ENCODE assay signal across 1 cellular context in genomic region chr22:38012604-38013072, GRCh38.
A peak's percentile ranks its signal among the peaks of the same experiment; 100 is the strongest.
TF ChIP-seq lines count a peak whose summit lies in the region.

No MANE protein-coding gene starts in this region.

TF ChIP-seq in HepG2, 621 proteins besides CTCF, POLR2A, EP300 and RAD21 (continued from another document and continues in another):
- TF ChIP-seq MNT (IDR thresholded peaks at IDR 0.05): no peak
- TF ChIP-seq SOX6 (IDR thresholded peaks at IDR 0.05): no peak
- peak; percentile 64 for TF ChIP-seq SOX6 (CRISPR knock-in tag; IDR thresholded peaks at IDR 0.05)
- TF ChIP-seq MTA3 (CRISPR knock-in tag; IDR thresholded peaks at IDR 0.05): no peak
- peak; percentile 53; the same call in 1 of the 2 replicates for TF ChIP-seq GATA4 (IDR thresholded peaks at IDR 0.05; ENCODE audit: borderline replicate concordance, low read depth)
- TF ChIP-seq, protein P1, sequence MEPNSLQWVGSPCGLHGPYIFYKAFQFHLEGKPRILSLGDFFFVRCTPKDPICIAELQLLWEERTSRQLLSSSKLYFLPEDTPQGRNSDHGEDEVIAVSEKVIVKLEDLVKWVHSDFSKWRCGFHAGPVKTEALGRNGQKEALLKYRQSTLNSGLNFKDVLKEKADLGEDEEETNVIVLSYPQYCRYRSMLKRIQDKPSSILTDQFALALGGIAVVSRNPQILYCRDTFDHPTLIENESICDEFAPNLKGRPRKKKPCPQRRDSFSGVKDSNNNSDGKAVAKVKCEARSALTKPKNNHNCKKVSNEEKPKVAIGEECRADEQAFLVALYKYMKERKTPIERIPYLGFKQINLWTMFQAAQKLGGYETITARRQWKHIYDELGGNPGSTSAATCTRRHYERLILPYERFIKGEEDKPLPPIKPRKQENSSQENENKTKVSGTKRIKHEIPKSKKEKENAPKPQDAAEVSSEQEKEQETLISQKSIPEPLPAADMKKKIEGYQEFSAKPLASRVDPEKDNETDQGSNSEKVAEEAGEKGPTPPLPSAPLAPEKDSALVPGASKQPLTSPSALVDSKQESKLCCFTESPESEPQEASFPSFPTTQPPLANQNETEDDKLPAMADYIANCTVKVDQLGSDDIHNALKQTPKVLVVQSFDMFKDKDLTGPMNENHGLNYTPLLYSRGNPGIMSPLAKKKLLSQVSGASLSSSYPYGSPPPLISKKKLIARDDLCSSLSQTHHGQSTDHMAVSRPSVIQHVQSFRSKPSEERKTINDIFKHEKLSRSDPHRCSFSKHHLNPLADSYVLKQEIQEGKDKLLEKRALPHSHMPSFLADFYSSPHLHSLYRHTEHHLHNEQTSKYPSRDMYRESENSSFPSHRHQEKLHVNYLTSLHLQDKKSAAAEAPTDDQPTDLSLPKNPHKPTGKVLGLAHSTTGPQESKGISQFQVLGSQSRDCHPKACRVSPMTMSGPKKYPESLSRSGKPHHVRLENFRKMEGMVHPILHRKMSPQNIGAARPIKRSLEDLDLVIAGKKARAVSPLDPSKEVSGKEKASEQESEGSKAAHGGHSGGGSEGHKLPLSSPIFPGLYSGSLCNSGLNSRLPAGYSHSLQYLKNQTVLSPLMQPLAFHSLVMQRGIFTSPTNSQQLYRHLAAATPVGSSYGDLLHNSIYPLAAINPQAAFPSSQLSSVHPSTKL (CRISPR knock-in tag; IDR thresholded peaks at IDR 0.05): peak; percentile 93
- TF ChIP-seq ZNF724P (CRISPR knock-in tag; IDR thresholded peaks at IDR 0.05; ENCODE audit: borderline replicate concordance): no peak
- no peak for TF ChIP-seq ZMAT5 (CRISPR knock-in tag; IDR thresholded peaks at IDR 0.05; ENCODE audit: borderline replicate concordance, low read depth)
- TF ChIP-seq ZFYVE20 (CRISPR knock-in tag; IDR thresholded peaks at IDR 0.05; ENCODE audit: borderline replicate concordance, low read depth): no peak
- TF ChIP-seq TIGD3 (CRISPR knock-in tag; IDR thresholded peaks at IDR 0.05; ENCODE audit: borderline replicate concordance): no peak
- TF ChIP-seq GRHL1 (CRISPR knock-in tag; conservative IDR thresholded peaks at IDR 0.05): no peak
- TF ChIP-seq, protein P2, sequence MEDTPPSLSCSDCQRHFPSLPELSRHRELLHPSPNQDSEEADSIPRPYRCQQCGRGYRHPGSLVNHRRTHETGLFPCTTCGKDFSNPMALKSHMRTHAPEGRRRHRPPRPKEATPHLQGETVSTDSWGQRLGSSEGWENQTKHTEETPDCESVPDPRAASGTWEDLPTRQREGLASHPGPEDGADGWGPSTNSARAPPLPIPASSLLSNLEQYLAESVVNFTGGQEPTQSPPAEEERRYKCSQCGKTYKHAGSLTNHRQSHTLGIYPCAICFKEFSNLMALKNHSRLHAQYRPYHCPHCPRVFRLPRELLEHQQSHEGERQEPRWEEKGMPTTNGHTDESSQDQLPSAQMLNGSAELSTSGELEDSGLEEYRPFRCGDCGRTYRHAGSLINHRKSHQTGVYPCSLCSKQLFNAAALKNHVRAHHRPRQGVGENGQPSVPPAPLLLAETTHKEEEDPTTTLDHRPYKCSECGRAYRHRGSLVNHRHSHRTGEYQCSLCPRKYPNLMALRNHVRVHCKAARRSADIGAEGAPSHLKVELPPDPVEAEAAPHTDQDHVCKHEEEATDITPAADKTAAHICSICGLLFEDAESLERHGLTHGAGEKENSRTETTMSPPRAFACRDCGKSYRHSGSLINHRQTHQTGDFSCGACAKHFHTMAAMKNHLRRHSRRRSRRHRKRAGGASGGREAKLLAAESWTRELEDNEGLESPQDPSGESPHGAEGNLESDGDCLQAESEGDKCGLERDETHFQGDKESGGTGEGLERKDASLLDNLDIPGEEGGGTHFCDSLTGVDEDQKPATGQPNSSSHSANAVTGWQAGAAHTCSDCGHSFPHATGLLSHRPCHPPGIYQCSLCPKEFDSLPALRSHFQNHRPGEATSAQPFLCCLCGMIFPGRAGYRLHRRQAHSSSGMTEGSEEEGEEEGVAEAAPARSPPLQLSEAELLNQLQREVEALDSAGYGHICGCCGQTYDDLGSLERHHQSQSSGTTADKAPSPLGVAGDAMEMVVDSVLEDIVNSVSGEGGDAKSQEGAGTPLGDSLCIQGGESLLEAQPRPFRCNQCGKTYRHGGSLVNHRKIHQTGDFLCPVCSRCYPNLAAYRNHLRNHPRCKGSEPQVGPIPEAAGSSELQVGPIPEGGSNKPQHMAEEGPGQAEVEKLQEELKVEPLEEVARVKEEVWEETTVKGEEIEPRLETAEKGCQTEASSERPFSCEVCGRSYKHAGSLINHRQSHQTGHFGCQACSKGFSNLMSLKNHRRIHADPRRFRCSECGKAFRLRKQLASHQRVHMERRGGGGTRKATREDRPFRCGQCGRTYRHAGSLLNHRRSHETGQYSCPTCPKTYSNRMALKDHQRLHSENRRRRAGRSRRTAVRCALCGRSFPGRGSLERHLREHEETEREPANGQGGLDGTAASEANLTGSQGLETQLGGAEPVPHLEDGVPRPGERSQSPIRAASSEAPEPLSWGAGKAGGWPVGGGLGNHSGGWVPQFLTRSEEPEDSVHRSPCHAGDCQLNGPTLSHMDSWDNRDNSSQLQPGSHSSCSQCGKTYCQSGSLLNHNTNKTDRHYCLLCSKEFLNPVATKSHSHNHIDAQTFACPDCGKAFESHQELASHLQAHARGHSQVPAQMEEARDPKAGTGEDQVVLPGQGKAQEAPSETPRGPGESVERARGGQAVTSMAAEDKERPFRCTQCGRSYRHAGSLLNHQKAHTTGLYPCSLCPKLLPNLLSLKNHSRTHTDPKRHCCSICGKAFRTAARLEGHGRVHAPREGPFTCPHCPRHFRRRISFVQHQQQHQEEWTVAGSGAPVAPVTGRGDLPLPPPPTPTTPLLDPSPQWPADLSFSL (CRISPR knock-in tag; IDR thresholded peaks at IDR 0.05): 0 out of 2 replicates have a peak, but pooled peaks have one; percentile 16
- TF ChIP-seq ZNF142 (CRISPR knock-in tag; IDR thresholded peaks at IDR 0.05): no peak
- no peak for TF ChIP-seq CENPT (CRISPR knock-in tag; IDR thresholded peaks at IDR 0.05; ENCODE audit: low read depth)
- TF ChIP-seq, protein P3, sequence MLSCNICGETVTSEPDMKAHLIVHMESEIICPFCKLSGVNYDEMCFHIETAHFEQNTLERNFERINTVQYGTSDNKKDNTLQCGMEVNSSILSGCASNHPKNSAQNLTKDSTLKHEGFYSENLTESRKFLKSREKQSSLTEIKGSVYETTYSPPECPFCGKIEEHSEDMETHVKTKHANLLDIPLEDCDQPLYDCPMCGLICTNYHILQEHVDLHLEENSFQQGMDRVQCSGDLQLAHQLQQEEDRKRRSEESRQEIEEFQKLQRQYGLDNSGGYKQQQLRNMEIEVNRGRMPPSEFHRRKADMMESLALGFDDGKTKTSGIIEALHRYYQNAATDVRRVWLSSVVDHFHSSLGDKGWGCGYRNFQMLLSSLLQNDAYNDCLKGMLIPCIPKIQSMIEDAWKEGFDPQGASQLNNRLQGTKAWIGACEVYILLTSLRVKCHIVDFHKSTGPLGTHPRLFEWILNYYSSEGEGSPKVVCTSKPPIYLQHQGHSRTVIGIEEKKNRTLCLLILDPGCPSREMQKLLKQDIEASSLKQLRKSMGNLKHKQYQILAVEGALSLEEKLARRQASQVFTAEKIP (CRISPR knock-in tag; IDR thresholded peaks at IDR 0.05; ENCODE audit: borderline replicate concordance): no peak
- TF ChIP-seq, protein P4, sequence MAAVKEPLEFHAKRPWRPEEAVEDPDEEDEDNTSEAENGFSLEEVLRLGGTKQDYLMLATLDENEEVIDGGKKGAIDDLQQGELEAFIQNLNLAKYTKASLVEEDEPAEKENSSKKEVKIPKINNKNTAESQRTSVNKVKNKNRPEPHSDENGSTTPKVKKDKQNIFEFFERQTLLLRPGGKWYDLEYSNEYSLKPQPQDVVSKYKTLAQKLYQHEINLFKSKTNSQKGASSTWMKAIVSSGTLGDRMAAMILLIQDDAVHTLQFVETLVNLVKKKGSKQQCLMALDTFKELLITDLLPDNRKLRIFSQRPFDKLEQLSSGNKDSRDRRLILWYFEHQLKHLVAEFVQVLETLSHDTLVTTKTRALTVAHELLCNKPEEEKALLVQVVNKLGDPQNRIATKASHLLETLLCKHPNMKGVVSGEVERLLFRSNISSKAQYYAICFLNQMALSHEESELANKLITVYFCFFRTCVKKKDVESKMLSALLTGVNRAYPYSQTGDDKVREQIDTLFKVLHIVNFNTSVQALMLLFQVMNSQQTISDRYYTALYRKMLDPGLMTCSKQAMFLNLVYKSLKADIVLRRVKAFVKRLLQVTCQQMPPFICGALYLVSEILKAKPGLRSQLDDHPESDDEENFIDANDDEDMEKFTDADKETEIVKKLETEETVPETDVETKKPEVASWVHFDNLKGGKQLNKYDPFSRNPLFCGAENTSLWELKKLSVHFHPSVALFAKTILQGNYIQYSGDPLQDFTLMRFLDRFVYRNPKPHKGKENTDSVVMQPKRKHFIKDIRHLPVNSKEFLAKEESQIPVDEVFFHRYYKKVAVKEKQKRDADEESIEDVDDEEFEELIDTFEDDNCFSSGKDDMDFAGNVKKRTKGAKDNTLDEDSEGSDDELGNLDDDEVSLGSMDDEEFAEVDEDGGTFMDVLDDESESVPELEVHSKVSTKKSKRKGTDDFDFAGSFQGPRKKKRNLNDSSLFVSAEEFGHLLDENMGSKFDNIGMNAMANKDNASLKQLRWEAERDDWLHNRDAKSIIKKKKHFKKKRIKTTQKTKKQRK (IDR thresholded peaks at IDR 0.05; ENCODE audit: low read length): no peak
- no peak for TF ChIP-seq ZSCAN29 (CRISPR knock-in tag; conservative IDR thresholded peaks at IDR 0.05)
- TF ChIP-seq RNF2 (conservative IDR thresholded peaks at IDR 0.05; ENCODE audit: low read depth): no peak
- TF ChIP-seq SRSF9 (IDR thresholded peaks at IDR 0.05; ENCODE audit: borderline replicate concordance, insufficient read depth, low read depth, low read length, poor library complexity, severe bottlenecking): no peak
- no peak for TF ChIP-seq ZNF317 (CRISPR knock-in tag; IDR thresholded peaks at IDR 0.05)
- no peak for TF ChIP-seq ZSCAN12 (CRISPR knock-in tag; IDR thresholded peaks at IDR 0.05)
